Comparison of ENCODE assay signal across 8 cellular contexts in the genomic region with DNA sequence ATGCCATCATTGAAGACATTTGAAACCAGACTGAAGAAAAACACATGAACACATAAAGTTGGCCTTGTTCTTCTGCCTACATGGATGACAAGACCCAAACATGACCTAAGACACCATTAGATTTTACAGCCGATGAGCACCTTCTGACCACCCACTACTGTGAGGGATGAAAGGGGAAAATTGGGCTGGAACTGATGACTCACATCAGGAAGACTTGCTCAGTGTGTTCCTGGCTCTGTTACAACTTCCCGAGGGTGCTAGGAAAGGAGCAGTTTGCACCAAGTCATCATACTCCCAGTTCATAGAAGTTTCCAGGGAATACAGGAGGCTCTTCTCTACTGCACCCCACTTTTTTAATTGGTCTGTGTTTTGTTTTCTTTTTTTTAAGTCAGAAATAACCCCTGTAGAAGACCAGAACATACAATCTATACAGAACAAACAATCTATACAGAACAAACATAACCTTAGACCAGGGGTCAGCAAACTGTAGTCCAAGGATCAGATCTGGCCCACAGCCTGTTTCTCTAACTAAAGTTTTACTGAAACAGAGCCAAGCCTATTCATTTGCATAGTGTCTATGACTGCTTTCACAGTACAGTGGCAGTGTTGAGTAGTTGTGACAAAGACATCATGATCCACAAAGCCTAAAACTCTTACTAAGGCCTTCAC. TPM values are rescaled to one million over a fixed set of nuclear protein-coding genes. Genes with fewer than 3 reads are reported as not detected.
DNase-seq lines count a peak whose midpoint lies in the region; TF ChIP-seq lines count a peak whose summit lies in the region.
"Had no signal": no experiment of that assay in that cellular context is flagged by ENCODE, and none has a peak within 500 bp of the region (broad histone marks: within the 10 kb centered on the region; RNA-seq: fewer than 3 reads in every experiment).

No MANE protein-coding gene starts in this region.

- no peak overlapping the region for H3K4me3 ChIP-seq in fibroblast of lung (replicated peaks in 1 of 4; ENCODE audit: control extremely low read depth in 1 of 4, insufficient read depth in 1 of 4, low read depth in 3 of 4, low read length in 4 of 4)
- H3K4me3 ChIP-seq in tibial nerve = no peak overlapping the region
- H3K4me3 ChIP-seq: tibial artery had no signal

- 20 to 25% methylated on average over 2 of the region's 2 CpGs for WGBS in tibial nerve, 2 donors

- no peak overlapping the region for H2AFZ ChIP-seq in fibroblast of lung (ENCODE audit: low read length)

- peak; percentile 57 for DNase-seq in HCEC 1CT
- DNase-seq in NCI-H69 (lab: John Stamatoyannopoulos, UW) = peak; percentile 56
- DNase-seq in fibroblast of lung (ENCODE audit: low read depth in 2 of 2) = peak; percentile 49 to 73
- DNase-seq in stromal cell of bone marrow (ENCODE audit: low read depth) = peak; percentile 52
- no peak for DNase-seq in tibial nerve (ENCODE audit: low spot score in 2 of 2)
- no peak for DNase-seq in SKM-1 (lab: John Stamatoyannopoulos, UW; ENCODE audit: unreplicated experiment)
- DNase-seq in ecto neural progenitor cell (ENCODE audit: low spot score) = no peak
- DNase-seq: tibial artery had no signal

- H3K79me2 ChIP-seq in fibroblast of lung (ENCODE audit: control insufficient read depth, insufficient read depth, low read length) = no peaks in the 10 kb centered on the region

- H3K9ac ChIP-seq in fibroblast of lung (ENCODE audit: insufficient read depth, low read length) = no peak overlapping the region

- H4K20me1 ChIP-seq in fibroblast of lung (ENCODE audit: control insufficient read depth, extremely low read depth, insufficient read depth, low read length) = no peaks in the 10 kb centered on the region

- H3K27me3 ChIP-seq in fibroblast of lung (ENCODE audit: control insufficient read depth, insufficient read depth, low read length) (no peaks in the 10 kb centered on the region), tibial nerve (no peaks in the 10 kb centered on the region)
- H3K27me3 ChIP-seq: tibial artery had no signal

- TF ChIP-seq POLR2A in tibial nerve (IDR thresholded peaks at IDR 0.05) = no peak

- TF ChIP-seq EP300 in tibial nerve (IDR thresholded peaks at IDR 0.05) = no peak

- no peaks in the 10 kb centered on the region for H3K36me3 ChIP-seq in fibroblast of lung (ENCODE audit: control insufficient read depth, insufficient read depth, low read length)
- no peaks in the 10 kb centered on the region for H3K36me3 ChIP-seq in tibial nerve
- H3K36me3 ChIP-seq: tibial artery had no signal

- H3K9me3 ChIP-seq in fibroblast of lung (ENCODE audit: control insufficient read depth, insufficient read depth, low read depth, low read length) (no peaks in the 10 kb centered on the region), tibial nerve (no peaks in the 10 kb centered on the region)
- H3K9me3 ChIP-seq: tibial artery had no signal

- H3K4me2 ChIP-seq in fibroblast of lung (ENCODE audit: extremely low read depth, insufficient read depth, low read length) = no peak overlapping the region

- H3K27ac ChIP-seq in fibroblast of lung (ENCODE audit: insufficient read depth, low read length) (no peak overlapping the region), tibial nerve (peak overlapping the region in 1 of 4 donors; percentile 15)

- no peak for TF ChIP-seq CTCF in fibroblast of lung (conservative IDR thresholded peaks at IDR 0.05 in 1 of 2, IDR thresholded peaks at IDR 0.05 in 1 of 2; ENCODE audit: low read depth in 1 of 2, low read length in 2 of 2)
- TF ChIP-seq CTCF in tibial nerve (IDR thresholded peaks at IDR 0.05) = no peak

- no peaks in the 10 kb centered on the region for H3K4me1 ChIP-seq in fibroblast of lung (ENCODE audit: control insufficient read depth, extremely low read depth, insufficient read depth, low read length)
- H3K4me1 ChIP-seq in tibial nerve = peaks cover 0 to 4% (median 0%) of the 10 kb centered on the region in 4 donors

RNA-seq across cellular contexts. Expression of a gene that starts 25.3 kb away (rescaled TPM):
- total RNA-seq in fibroblast of lung (3.1 and 7.8 TPM in 2 replicates), tibial nerve (1 to 10 TPM in 2 of 4 donors, under 1 TPM in 2; 0.30 to 1.7 (median 0.90) TPM)
- 0.33 and 0.41 TPM in 2 replicates for polyA plus RNA-seq in fibroblast of lung
- 0.19 and 0.24 TPM in 2 replicates for polyA plus RNA-seq in fibroblast of lung (2012)
- polyA minus RNA-seq in fibroblast of lung (ENCODE audit: low replicate concordance) = not detected in 2 replicates

Comparison
In these comparisons a context has a peak if more than half of its experiments do, and no peak if none do; other contexts are left out.
1. DNase-seq: peak in HCEC 1CT (single experiment), NCI-H69 (single experiment), fibroblast of lung (2 of 2) and stromal cell of bone marrow (single experiment); none in tibial nerve (0 of 2), SKM-1 (single experiment) and ecto neural progenitor cell (single experiment).